ENCODE assay signal across 15 cellular contexts in the genomic region with DNA sequence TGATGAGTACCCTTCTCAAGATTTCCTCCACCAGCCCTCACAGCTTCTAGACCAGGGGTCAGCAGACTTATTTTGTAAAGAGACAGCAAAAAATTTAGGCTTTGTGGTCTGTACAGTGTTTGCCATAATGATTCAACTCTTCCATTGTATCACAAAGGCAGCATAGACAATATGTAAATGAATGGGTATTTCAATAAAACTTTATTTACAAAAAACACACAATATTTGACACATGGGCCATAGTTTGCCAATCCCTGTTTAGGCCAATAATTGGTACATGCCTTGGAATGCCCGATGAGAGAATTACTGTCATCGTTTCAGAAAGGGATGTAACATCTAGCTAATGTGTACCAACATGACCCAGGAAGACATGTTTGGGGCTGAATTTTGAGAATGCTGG.
"Had no signal": no experiment of that assay in that cellular context is flagged by ENCODE, and none has a peak within 500 bp of the region (broad histone marks: within the 10 kb centered on the region; RNA-seq: fewer than 3 reads in every experiment).

No MANE protein-coding gene starts in this region.

- DNase-seq: activated CD4-positive, alpha-beta T cell treated with anti-CD3 and anti-CD28 coated beads, Interleukin-2, amount 50 U/mL, for 4 hours; activated CD8-positive, alpha-beta memory T cell treated with anti-CD3 and anti-CD28 coated beads, Interleukin-2, amount 10 ng/mL, durations not matched to agents 7 days and 5 days; activated naive CD4-positive, alpha-beta T cell treated with anti-CD3 and anti-CD28 coated beads, Interleukin-2, amount 10 ng/mL, durations not matched to agents 7 days and 5 days; activated T-cell treated with anti-CD3 and anti-CD28 coated beads, Interleukin-2, amount 50 U/mL, for 1 hour; left lung; ovary; retina; stimulated activated naive CD8-positive, alpha-beta T cell treated with anti-CD3 and anti-CD28 coated beads, Interleukin-15, Interleukin-2, amounts not matched to agents 100 U/mL and 50 U/mL, for 24 hours; T-helper 9 cell had no signal

- H3K36me3 Mint-ChIP-seq: activated CD8-positive, alpha-beta memory T cell treated with anti-CD3 and anti-CD28 coated beads, Interleukin-2, amount 10 ng/mL, durations not matched to agents 7 days and 5 days; activated naive CD4-positive, alpha-beta T cell treated with anti-CD3 and anti-CD28 coated beads, Interleukin-2, amount 10 ng/mL, durations not matched to agents 7 days and 5 days; mesothelial cell of epicardium; neural progenitor cell had no signal

- H3K27ac ChIP-seq: epithelial cell of prostate, hepatocyte, left lung, neural progenitor cell, ovary had no signal

- H3K9me3 ChIP-seq: left lung, ovary had no signal

- ATAC-seq: activated CD4-positive, CD25-positive, alpha-beta regulatory T cell treated with anti-CD3 and anti-CD28 coated beads, Interleukin-2, amount 50 U/mL, for 24 hours; activated CD8-positive, alpha-beta memory T cell treated with anti-CD3 and anti-CD28 coated beads, Interleukin-2, amount 10 ng/mL, durations not matched to agents 7 days and 5 days; left lung; stimulated activated naive CD8-positive, alpha-beta T cell treated with anti-CD3 and anti-CD28 coated beads, Interleukin-15, Interleukin-2, amounts not matched to agents 100 U/mL and 50 U/mL, for 24 hours had no signal

- H3K36me3 ChIP-seq: left lung, neural progenitor cell, ovary had no signal

- H3K4me1 ChIP-seq: left lung had no signal

- H3K27ac Mint-ChIP-seq: activated CD8-positive, alpha-beta memory T cell treated with anti-CD3 and anti-CD28 coated beads, Interleukin-2, amount 10 ng/mL, durations not matched to agents 7 days and 5 days; activated naive CD4-positive, alpha-beta T cell treated with anti-CD3 and anti-CD28 coated beads, Interleukin-2, amount 10 ng/mL, durations not matched to agents 7 days and 5 days; mesothelial cell of epicardium; neural progenitor cell had no signal

- H3K27me3 ChIP-seq: hepatocyte, left lung, neural progenitor cell, ovary had no signal

- H3K4me1 Mint-ChIP-seq: activated CD8-positive, alpha-beta memory T cell treated with anti-CD3 and anti-CD28 coated beads, Interleukin-2, amount 10 ng/mL, durations not matched to agents 7 days and 5 days; activated naive CD4-positive, alpha-beta T cell treated with anti-CD3 and anti-CD28 coated beads, Interleukin-2, amount 10 ng/mL, durations not matched to agents 7 days and 5 days; mesothelial cell of epicardium had no signal

- H3K4me3 ChIP-seq: hepatocyte, left lung, neural progenitor cell, ovary, smooth muscle cell had no signal

- H3K4me3 Mint-ChIP-seq: activated CD8-positive, alpha-beta memory T cell treated with anti-CD3 and anti-CD28 coated beads, Interleukin-2, amount 10 ng/mL, durations not matched to agents 7 days and 5 days; activated naive CD4-positive, alpha-beta T cell treated with anti-CD3 and anti-CD28 coated beads, Interleukin-2, amount 10 ng/mL, durations not matched to agents 7 days and 5 days; mesothelial cell of epicardium; neural progenitor cell had no signal
